In genomic region chr6:32118782-32119628, GRCh38 we compare ENCODE assay signal across 8 cellular contexts. TPM values are rescaled to one million over a fixed set of nuclear protein-coding genes. Genes with fewer than 3 reads are reported as not detected.
DNase-seq lines count a peak whose midpoint lies in the region; ATAC-seq lines count a peak whose summit lies in the region.

No MANE protein-coding gene starts in this region.

- DNase-seq in COR-L47 (lab: John Stamatoyannopoulos, UW) (peak; percentile 49), HuH-7.5 (ENCODE audit: low spot score) (peak; percentile 79), OCI-M2 (lab: John Stamatoyannopoulos, UW; ENCODE audit: unreplicated experiment) (peak; percentile 70), activated T-cell treated with anti-CD3 and anti-CD28 coated beads for 4 hours (peak; percentile 41), epidermal melanocyte (ENCODE audit: insufficient read length, low spot score) (peak; percentile 75), mucosa of gallbladder (ENCODE audit: low spot score) (peak; percentile 90)
- peak; percentile 38 to 46 for DNase-seq in stimulated activated CD8-positive, alpha-beta memory T cell treated with anti-CD3 and anti-CD28 coated beads, Interleukin-2, amount 100 ng/mL, for 1 hour (ENCODE audit: low read depth in 2 of 2)

- ATAC-seq in HG03039 (IDR thresholded peaks at IDR 0.05; ENCODE audit: unreplicated experiment), result no peak

RNA-seq across cellular contexts. Expression of gene ATF6B, which starts 9.0 kb away (rescaled TPM):
- 119 TPM for total RNA-seq in mucosa of gallbladder

RNA-seq across cellular contexts. Expression of gene TNXB, which starts 9.9 kb away (rescaled TPM):
- 30.1 TPM for total RNA-seq in mucosa of gallbladder

RNA-seq across cellular contexts. Expression of gene FKBPL, which starts 11.1 kb away (rescaled TPM):
- total RNA-seq in mucosa of gallbladder, result 5.0 TPM

RNA-seq across cellular contexts. Expression of gene PRRT1, which starts 32.7 kb away (rescaled TPM):
- 3.7 TPM for total RNA-seq in mucosa of gallbladder

RNA-seq across cellular contexts. Expression of gene PPT2, which starts 34.9 kb away (rescaled TPM):
- total RNA-seq in mucosa of gallbladder, result 17.4 TPM
